In genomic region chr1:225889743-225890142, GRCh38 we compare ENCODE assay signal across 1 cellular context.
TF ChIP-seq lines count a peak whose summit lies in the region.

No MANE protein-coding gene starts in this region.

TF ChIP-seq in H1, 55 proteins besides CTCF, POLR2A, EP300 and RAD21:
- TF ChIP-seq SP2 (IDR thresholded peaks at IDR 0.05; ENCODE audit: low read length), result no peak
- no peak for TF ChIP-seq GTF2F1 (IDR thresholded peaks at IDR 0.05; ENCODE audit: borderline replicate concordance, low read depth, low read length)
- TF ChIP-seq POLR2AphosphoS5 (IDR thresholded peaks at IDR 0.05; ENCODE audit: low read depth, low read length), result no peak
- TF ChIP-seq JUND (IDR thresholded peaks at IDR 0.05; ENCODE audit: low read length), result no peak
- no peak for TF ChIP-seq NANOG (IDR thresholded peaks at IDR 0.05; ENCODE audit: insufficient read depth, low read depth, low read length, poor library complexity, severe bottlenecking)
- no peak for TF ChIP-seq CBX5 (IDR thresholded peaks at IDR 0.05; ENCODE audit: low read depth, low read length)
- no peak for TF ChIP-seq JUN (IDR thresholded peaks at IDR 0.05; ENCODE audit: low read depth, low read length)
